8 cellular contexts compared by ENCODE assay signal in the genomic region with DNA sequence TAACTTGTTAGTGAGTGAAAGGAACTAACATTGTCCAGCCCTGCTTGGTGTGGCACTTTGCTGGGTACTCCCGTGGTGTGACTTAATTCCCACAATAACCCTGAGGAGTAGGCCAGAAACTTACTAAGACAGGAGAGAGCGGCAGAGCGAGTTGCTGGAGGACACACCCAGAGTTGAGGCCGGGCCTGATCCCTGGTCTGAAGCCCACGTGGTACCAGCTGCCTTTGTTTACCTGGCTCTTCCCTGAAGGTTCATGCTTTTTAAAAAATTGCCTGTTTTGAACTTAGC.
DNase-seq lines count a peak whose midpoint lies in the region; ATAC-seq lines count a peak whose summit lies in the region.

No MANE protein-coding gene starts in this region.

- DNase-seq in ELF-1 (ENCODE audit: low read depth, low spot score) (peak; percentile 32), Kasumi-1 (lab: John Stamatoyannopoulos, UW) (peak; percentile 65 to 69), adipocyte (ENCODE audit: low read depth) (peak; percentile 66), hepatic stellate cell (ENCODE audit: low spot score) (peak; percentile 47), skeletal muscle cell (ENCODE audit: low read depth) (no peak), NCI-H2029 (lab: John Stamatoyannopoulos, UW) (no peak)

- peaks cover 41% of the 10 kb centered on the region for H3K4me1 ChIP-seq in adipocyte (ENCODE audit: control insufficient read depth, insufficient read depth, low read length)

- H3K9me3 ChIP-seq in adipocyte (ENCODE audit: control insufficient read depth, low read length): no peaks in the 10 kb centered on the region

- H3K36me3 ChIP-seq in adipocyte (ENCODE audit: control insufficient read depth, insufficient read depth, low read length, severe bottlenecking): peaks cover 22% of the 10 kb centered on the region

- H3K9ac ChIP-seq in adipocyte (ENCODE audit: low read length): peak overlapping the region; percentile 95

- ATAC-seq in HG03196 (IDR thresholded peaks at IDR 0.05; ENCODE audit: unreplicated experiment) (no peak), HG03108 (IDR thresholded peaks at IDR 0.05; ENCODE audit: unreplicated experiment) (no peak)

- H3K4me3 ChIP-seq in adipocyte (ENCODE audit: low read length) (peak overlapping the region; percentile 94), skeletal muscle cell (ENCODE audit: low read depth, low read length) (peak overlapping the region; percentile 83)

- no peaks in the 10 kb centered on the region for H3K27me3 ChIP-seq in adipocyte (replicated peaks; ENCODE audit: control insufficient read depth, insufficient read depth, low read length)

Comparison
In these comparisons a context has a peak if more than half of its experiments do, and no peak if none do; other contexts are left out.
1. DNase-seq: peak in ELF-1 (single experiment), Kasumi-1 (2 of 2), adipocyte (single experiment) and hepatic stellate cell (single experiment); none in skeletal muscle cell (single experiment) and NCI-H2029 (single experiment).